Comparison of ENCODE assay signal across 8 cellular contexts in the genomic region with DNA sequence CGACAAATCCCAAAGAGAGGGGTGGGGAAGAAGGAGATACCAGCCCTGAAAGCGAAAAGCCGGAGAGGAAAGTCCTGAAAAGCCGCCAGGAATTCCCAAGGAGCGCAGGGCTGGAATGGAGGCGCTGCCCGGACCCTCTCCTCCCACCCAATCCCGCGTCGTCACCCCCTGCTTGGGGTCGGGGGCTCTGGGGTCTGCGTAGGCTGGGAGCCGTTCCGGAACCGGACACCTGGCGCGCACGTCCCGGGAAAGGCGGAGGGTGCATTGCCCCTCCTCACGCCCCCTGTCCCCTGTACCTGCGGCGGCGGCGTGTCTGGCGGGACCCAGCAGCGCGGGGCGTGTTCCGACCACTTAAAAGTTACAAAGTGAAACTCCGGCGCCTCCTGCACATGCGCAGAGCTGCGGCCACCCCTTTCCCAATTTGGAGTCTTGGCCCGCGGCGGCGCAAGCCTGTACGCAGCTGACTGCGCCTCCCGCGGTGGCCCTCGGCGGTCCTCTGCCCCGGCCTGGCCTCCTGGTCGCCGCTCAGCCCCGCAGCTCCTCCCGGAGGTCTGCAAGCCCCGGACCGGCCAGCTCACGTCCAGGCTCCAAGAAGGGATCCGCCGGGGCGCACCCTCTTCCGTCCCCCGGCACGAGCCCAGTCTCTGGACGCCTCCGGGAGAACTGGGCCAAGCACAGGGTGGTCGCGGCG. TPM values are rescaled to one million over a fixed set of nuclear protein-coding genes. Genes with fewer than 3 reads are reported as not detected.
DNase-seq lines count a peak whose midpoint lies in the region; ATAC-seq and TF ChIP-seq lines count a peak whose summit lies in the region.

TSS of gene TMEM63A (minus strand) at position 373 of the 691 bp plus-strand sequence. CDS start 4,800 bp downstream, outside the sequence.

- H3K4me3 ChIP-seq in duodenal mucosa (ENCODE audit: low read depth in 1 of 2, low read length in 2 of 2): peak within 1 kb of the TSS; percentile 81 to 89
- H3K4me3 ChIP-seq in lower lobe of right lung: peak within 1 kb of the TSS; percentile 100

- intact Hi-C loops in activated CD4-positive, alpha-beta memory T cell treated with anti-CD3 and anti-CD28 coated beads for 36 hours (cut with micrococcal nuclease): loop anchor here (1.0 kb wide), 2 partner anchors 29 to 42 kb away; partner anchors contain the start of gene PYCR2
- intact Hi-C loops in lower lobe of right lung (cut with DNase I): no loop called here

- peaks cover 44 to 52% of the 10 kb centered on the region in 2 donors for H3K4me1 ChIP-seq in duodenal mucosa (ENCODE audit: control insufficient read depth in 1 of 2, insufficient read depth in 2 of 2, low read length in 2 of 2)
- H3K4me1 ChIP-seq in lower lobe of right lung: peaks cover 52% of the 10 kb centered on the region

- ATAC-seq in HG02798 (IDR thresholded peaks at IDR 0.05; ENCODE audit: poor library complexity, unreplicated experiment) (peak; percentile 81), lower lobe of right lung (peak; percentile 93 to 95)

- peak within 1 kb of the TSS; percentile 92 for H3K27ac Mint-ChIP-seq in activated CD4-positive, alpha-beta memory T cell treated with anti-CD3 and anti-CD28 coated beads for 36 hours

- peaks cover 4% of the 10 kb centered on the region for H3K36me3 Mint-ChIP-seq in activated CD4-positive, alpha-beta memory T cell treated with anti-CD3 and anti-CD28 coated beads for 36 hours

- no peaks in the 10 kb centered on the region for H3K9me3 Mint-ChIP-seq in activated CD4-positive, alpha-beta memory T cell treated with anti-CD3 and anti-CD28 coated beads for 36 hours

- H3K36me3 ChIP-seq in duodenal mucosa (ENCODE audit: control insufficient read depth in 1 of 2, insufficient read depth in 2 of 2, low read length in 2 of 2) (peaks cover 3 to 8% of the 10 kb centered on the region in 2 donors), lower lobe of right lung (peaks cover 8% of the 10 kb centered on the region)

- peak; percentile 52 for TF ChIP-seq CTCF in lower lobe of right lung (IDR thresholded peaks at IDR 0.05)

- H3K27me3 ChIP-seq in duodenal mucosa (ENCODE audit: control insufficient read depth in 1 of 2, insufficient read depth in 2 of 2, low read length in 2 of 2) (no peaks in the 10 kb centered on the region), lower lobe of right lung (ENCODE audit: low read depth) (no peaks in the 10 kb centered on the region)

- POLR2A ChIA-PET in activated CD4-positive, alpha-beta memory T cell treated with anti-CD3 and anti-CD28 coated beads for 36 hours (lab: Charles Lee): interaction anchor here (0.6 to 4.2 kb wide), 21 partner anchors 11 to 474 kb away, joined by 3 to 49 read pairs (median 4); partner anchors contain the start of genes LBR, PYCR2 and SRP9

- DNase-seq in NCI-H748 (lab: John Stamatoyannopoulos, UW; ENCODE audit: unreplicated experiment): peak; percentile 19
- no peak for DNase-seq in NCI-H748 treated with DMSO at 0.1 percent for 48 hours (lab: John Stamatoyannopoulos, UW)
- peak; percentile 47 for DNase-seq in NCI-H2196 treated with DMSO at 0.1 percent for 48 hours (lab: John Stamatoyannopoulos, UW; ENCODE audit: unreplicated experiment)
- peak; percentile 92 for DNase-seq in activated CD4-positive, alpha-beta memory T cell treated with anti-CD3 and anti-CD28 coated beads for 36 hours
- DNase-seq in lower lobe of right lung: peak; percentile 96
- DNase-seq in stimulated activated CD4-positive, alpha-beta T cell treated with anti-CD3 and anti-CD28 coated beads, TNF-alpha, amount 100 ng/mL, for 4 hours (ENCODE audit: low read depth in 3 of 3): peak; percentile 75 to 83 (median 76)

- H3K9me3 ChIP-seq in duodenal mucosa (ENCODE audit: control insufficient read depth in 1 of 2, low read length in 2 of 2): no peaks in the 10 kb centered on the region
- no peaks in the 10 kb centered on the region for H3K9me3 ChIP-seq in lower lobe of right lung

- H3K27me3 Mint-ChIP-seq in activated CD4-positive, alpha-beta memory T cell treated with anti-CD3 and anti-CD28 coated beads for 36 hours: no peaks in the 10 kb centered on the region

- CTCF ChIA-PET in activated CD4-positive, alpha-beta memory T cell treated with anti-CD3 and anti-CD28 coated beads for 36 hours (lab: Charles Lee): interaction anchor here (0.6 to 5.8 kb wide), 16 partner anchors 10 to 1398 kb away, joined by 3 to 41 read pairs (median 4); partner anchors contain the start of genes PYCR2 and SRP9

- peak within 1 kb of the TSS; percentile 92 for H3K27ac ChIP-seq in duodenal mucosa (ENCODE audit: low read depth, low read length)
- peak within 1 kb of the TSS; percentile 97 for H3K27ac ChIP-seq in lower lobe of right lung

- peak within 1 kb of the TSS; percentile 88 for H3K4me3 Mint-ChIP-seq in activated CD4-positive, alpha-beta memory T cell treated with anti-CD3 and anti-CD28 coated beads for 36 hours

- peak within 1 kb of the TSS; percentile 96 to 97 for H3K9ac ChIP-seq in duodenal mucosa (ENCODE audit: low read depth in 1 of 2, low read length in 2 of 2)

- peaks cover 49% of the 10 kb centered on the region for H3K4me1 Mint-ChIP-seq in activated CD4-positive, alpha-beta memory T cell treated with anti-CD3 and anti-CD28 coated beads for 36 hours (ENCODE audit: low read depth)

RNA-seq across cellular contexts. Expression of gene TMEM63A, which starts in this region (rescaled TPM):
- total RNA-seq in activated CD4-positive, alpha-beta memory T cell treated with anti-CD3 and anti-CD28 coated beads for 36 hours: 10 to 100 TPM; 52.2 to 59.1 TPM
- 141 TPM for total RNA-seq in lower lobe of right lung
